ENCODE assay signal across 14 cellular contexts in the genomic region with DNA sequence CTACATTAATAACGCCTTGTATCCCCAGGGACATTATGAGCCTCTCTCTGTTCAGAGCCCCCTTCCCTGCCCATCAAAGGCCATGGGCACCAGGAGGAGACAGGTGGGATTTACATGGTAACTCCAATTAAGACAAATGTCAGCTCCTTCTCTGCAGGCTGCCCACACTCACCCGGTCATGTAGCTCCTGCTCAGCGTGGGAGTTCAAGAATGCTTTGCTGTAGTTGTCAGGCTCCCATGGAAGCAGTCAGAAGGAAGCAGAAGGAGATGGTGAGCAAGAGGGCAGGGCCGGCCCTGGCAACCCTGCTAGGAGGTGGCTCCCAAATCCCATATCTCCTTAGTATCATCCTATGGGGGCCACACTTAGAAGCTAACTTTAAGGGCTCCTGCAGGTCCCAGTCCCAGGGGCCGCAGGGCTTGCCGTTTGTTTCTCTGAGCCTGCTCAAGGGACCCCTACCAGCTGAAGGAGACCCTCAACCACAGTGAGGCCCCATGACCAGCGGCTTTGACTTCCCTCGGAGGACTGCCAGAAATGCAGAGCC.
A peak's percentile ranks its signal among the peaks of the same experiment; 100 is the strongest.
DNase-seq lines count a peak whose midpoint lies in the region; TF ChIP-seq lines count a peak whose summit lies in the region.
"Had no signal": no experiment of that assay in that cellular context is flagged by ENCODE, and none has a peak within 500 bp of the region (broad histone marks: within the 10 kb centered on the region; RNA-seq: fewer than 3 reads in every experiment).

No MANE protein-coding gene starts in this region.

- TF ChIP-seq CTCF in right atrium auricular region (IDR thresholded peaks at IDR 0.05) = no peak
- TF ChIP-seq CTCF in brain microvascular endothelial cell (IDR thresholded peaks at IDR 0.05; ENCODE audit: low read depth, low read length, missing control alignments) = no peak
- TF ChIP-seq CTCF in mesothelial cell of epicardium (IDR thresholded peaks at IDR 0.05; ENCODE audit: unreplicated experiment) = no peak
- TF ChIP-seq CTCF in uterus (IDR thresholded peaks at IDR 0.05) = no peak

- H3K4me1 Mint-ChIP-seq in mesothelial cell of epicardium = peaks cover 54% of the 10 kb centered on the region
- no peaks in the 10 kb centered on the region for H3K4me1 Mint-ChIP-seq in activated T-helper 1 cell treated with anti-CD3 and anti-CD28 coated beads, Interleukin-12 subunit alpha, Interleukin-12 subunit beta, Interleukin-2, Interleukin-4 antibody, amounts not matched to agents 30 ng/mL and 10 ng/mL and 1 ng/mL, durations not matched to agents 14 hours and 24 hours and 36 hours (ENCODE audit: low read depth)

- intact Hi-C loops in cardiac septum (cut with DNase I) = no loop called here
- intact Hi-C loops in uterus (cut with DNase I; ENCODE audit: low total_unique reads) = no loop called here
- intact Hi-C loops in activated T-helper 1 cell treated with anti-CD3 and anti-CD28 coated beads, Interleukin-12 subunit alpha, Interleukin-12 subunit beta, Interleukin-2, Interleukin-4 antibody, amounts not matched to agents 30 ng/mL and 10 ng/mL and 1 ng/mL, durations not matched to agents 14 hours and 24 hours and 36 hours (cut with micrococcal nuclease) = no loop called here

- DNase-seq in right atrium auricular region (ENCODE audit: low spot score) (peak; percentile 48), cardiac septum (ENCODE audit: low spot score) (no peak), brain microvascular endothelial cell (peak; percentile 34), mesothelial cell of epicardium (ENCODE audit: low spot score in 2 of 2, unreplicated experiment in 2 of 2) (no peak), uterus (peak; percentile 48 to 50), KBM-7 (no peak), NCI-H146 (lab: John Stamatoyannopoulos, UW) (no peak)
- no peak for DNase-seq in activated T-helper 1 cell treated with anti-CD3 and anti-CD28 coated beads, Interleukin-12 subunit alpha, Interleukin-12 subunit beta, Interleukin-2, Interleukin-4 antibody, amounts not matched to agents 30 ng/mL and 10 ng/mL and 1 ng/mL, durations not matched to agents 14 hours and 24 hours and 36 hours (ENCODE audit: low spot score)
- DNase-seq: NCI-H1436, NCI-H510A, NCI-H82, SK-N-SH had no signal

- no peaks in the 10 kb centered on the region for H3K27me3 Mint-ChIP-seq in mesothelial cell of epicardium (ENCODE audit: low read depth)
- H3K27me3 Mint-ChIP-seq in activated T-helper 1 cell treated with anti-CD3 and anti-CD28 coated beads, Interleukin-12 subunit alpha, Interleukin-12 subunit beta, Interleukin-2, Interleukin-4 antibody, amounts not matched to agents 30 ng/mL and 10 ng/mL and 1 ng/mL, durations not matched to agents 14 hours and 24 hours and 36 hours (ENCODE audit: insufficient read depth) = peaks cover 13% of the 10 kb centered on the region

- H3K27me3 ChIP-seq in right atrium auricular region (no peaks in the 10 kb centered on the region), brain microvascular endothelial cell (replicated peaks) (peaks cover 5% of the 10 kb centered on the region), uterus (no peaks in the 10 kb centered on the region)

- in situ Hi-C loops in brain microvascular endothelial cell (cut with HindIII; ENCODE audit: low pct_ligation_motif_present, low sequenced_read_pairs) (no loop called here), KBM-7 (cut with MboI; ENCODE audit: low pct_unique_long_range_greater_than_20kb, low sequenced_read_pairs) (no loop called here)

- H3K27ac ChIP-seq in right atrium auricular region = no peak overlapping the region
- H3K27ac ChIP-seq in brain microvascular endothelial cell = no peak overlapping the region
- H3K27ac ChIP-seq in uterus = peak overlapping the region in 1 of 2 donors; percentile 45
- H3K27ac ChIP-seq: C4-2B had no signal

- H3K27ac Mint-ChIP-seq in mesothelial cell of epicardium = peak overlapping the region; percentile 59
- H3K27ac Mint-ChIP-seq in activated T-helper 1 cell treated with anti-CD3 and anti-CD28 coated beads, Interleukin-12 subunit alpha, Interleukin-12 subunit beta, Interleukin-2, Interleukin-4 antibody, amounts not matched to agents 30 ng/mL and 10 ng/mL and 1 ng/mL, durations not matched to agents 14 hours and 24 hours and 36 hours = no peak overlapping the region

- H3K9me3 Mint-ChIP-seq in mesothelial cell of epicardium = peaks cover 2% of the 10 kb centered on the region
- no peaks in the 10 kb centered on the region for H3K9me3 Mint-ChIP-seq in activated T-helper 1 cell treated with anti-CD3 and anti-CD28 coated beads, Interleukin-12 subunit alpha, Interleukin-12 subunit beta, Interleukin-2, Interleukin-4 antibody, amounts not matched to agents 30 ng/mL and 10 ng/mL and 1 ng/mL, durations not matched to agents 14 hours and 24 hours and 36 hours

- peaks cover 1% of the 10 kb centered on the region for H3K36me3 Mint-ChIP-seq in mesothelial cell of epicardium
- no peaks in the 10 kb centered on the region for H3K36me3 Mint-ChIP-seq in activated T-helper 1 cell treated with anti-CD3 and anti-CD28 coated beads, Interleukin-12 subunit alpha, Interleukin-12 subunit beta, Interleukin-2, Interleukin-4 antibody, amounts not matched to agents 30 ng/mL and 10 ng/mL and 1 ng/mL, durations not matched to agents 14 hours and 24 hours and 36 hours (ENCODE audit: low read depth)

- H3K4me3 Mint-ChIP-seq in mesothelial cell of epicardium = no peak overlapping the region
- no peak overlapping the region for H3K4me3 Mint-ChIP-seq in activated T-helper 1 cell treated with anti-CD3 and anti-CD28 coated beads, Interleukin-12 subunit alpha, Interleukin-12 subunit beta, Interleukin-2, Interleukin-4 antibody, amounts not matched to agents 30 ng/mL and 10 ng/mL and 1 ng/mL, durations not matched to agents 14 hours and 24 hours and 36 hours

- no peaks in the 10 kb centered on the region for H3K9me3 ChIP-seq in right atrium auricular region
- H3K9me3 ChIP-seq in uterus = no peaks in the 10 kb centered on the region
- H3K9me3 ChIP-seq: SK-N-SH had no signal

- H3K36me3 ChIP-seq in right atrium auricular region (no peaks in the 10 kb centered on the region), brain microvascular endothelial cell (replicated peaks) (no peaks in the 10 kb centered on the region), uterus (no peaks in the 10 kb centered on the region)

- H3K4me1 ChIP-seq in right atrium auricular region (peaks cover 0 to 8% of the 10 kb centered on the region in 2 donors), uterus (peaks cover 5 to 10% of the 10 kb centered on the region in 2 donors)

- TF ChIP-seq POLR2A in uterus (IDR thresholded peaks at IDR 0.05) = no peak

- H3K4me3 ChIP-seq in right atrium auricular region = no peak overlapping the region
- no peak overlapping the region for H3K4me3 ChIP-seq in brain microvascular endothelial cell (ENCODE audit: low read depth, low read length)
- no peak overlapping the region for H3K4me3 ChIP-seq in uterus
- H3K4me3 ChIP-seq: GM12878 had no signal

Comparison
In these comparisons a context has a peak if more than half of its experiments do, and no peak if none do; other contexts are left out.
1. DNase-seq: peak in right atrium auricular region (single experiment), brain microvascular endothelial cell (single experiment) and uterus (2 of 2); none in cardiac septum (single experiment), mesothelial cell of epicardium (0 of 2), activated T-helper 1 cell treated with anti-CD3 and anti-CD28 coated beads, Interleukin-12 subunit alpha, Interleukin-12 subunit beta, Interleukin-2, Interleukin-4 antibody, amounts not matched to agents 30 ng/mL and 10 ng/mL and 1 ng/mL, durations not matched to agents 14 hours and 24 hours and 36 hours (single experiment), KBM-7 (single experiment) and NCI-H146 (single experiment).